In genomic region chr1:203256636-203257035, GRCh38 we compare ENCODE assay signal across 5 cellular contexts. TPM values are rescaled to one million over a fixed set of nuclear protein-coding genes. Genes with fewer than 3 reads are reported as not detected.
"Had no signal": no experiment of that assay in that cellular context is flagged by ENCODE, and none has a peak within 500 bp of the region (broad histone marks: within the 10 kb centered on the region; RNA-seq: fewer than 3 reads in every experiment).

No MANE protein-coding gene starts in this region.

RNA-seq across cellular contexts. Expression of gene CHIT1, which starts 27.2 kb away (rescaled TPM):
- total RNA-seq: foreskin keratinocyte, occipital lobe, pulmonary artery endothelial cell had no signal
- polyA plus RNA-seq: foreskin keratinocyte, heart left ventricle, neural cell had no signal
